ENCODE assay signal across 1 cellular context in genomic region chr2:172084484-172084733, GRCh38.
TF ChIP-seq lines count a peak whose summit lies in the region.

No MANE protein-coding gene starts in this region.

TF ChIP-seq in HEK293, 187 proteins besides CTCF, POLR2A, EP300 and RAD21 (continued from another document and continues in another):
- TF ChIP-seq ATF2 (tag by site-specific recombination; IDR thresholded peaks at IDR 0.05; ENCODE audit: low read depth) = no peak
- no peak for TF ChIP-seq ZNF785 (tag by site-specific recombination; IDR thresholded peaks at IDR 0.05)
- no peak for TF ChIP-seq ZNF37A (tag by site-specific recombination; IDR thresholded peaks at IDR 0.05)
- TF ChIP-seq ZNF48 (tag by site-specific recombination; IDR thresholded peaks at IDR 0.05) = no peak
- 0 out of 2 replicates have a peak, but pooled peaks have one; percentile 39 for TF ChIP-seq EGR2 (tag by site-specific recombination; IDR thresholded peaks at IDR 0.05; ENCODE audit: low read depth)
- TF ChIP-seq, protein P1, sequence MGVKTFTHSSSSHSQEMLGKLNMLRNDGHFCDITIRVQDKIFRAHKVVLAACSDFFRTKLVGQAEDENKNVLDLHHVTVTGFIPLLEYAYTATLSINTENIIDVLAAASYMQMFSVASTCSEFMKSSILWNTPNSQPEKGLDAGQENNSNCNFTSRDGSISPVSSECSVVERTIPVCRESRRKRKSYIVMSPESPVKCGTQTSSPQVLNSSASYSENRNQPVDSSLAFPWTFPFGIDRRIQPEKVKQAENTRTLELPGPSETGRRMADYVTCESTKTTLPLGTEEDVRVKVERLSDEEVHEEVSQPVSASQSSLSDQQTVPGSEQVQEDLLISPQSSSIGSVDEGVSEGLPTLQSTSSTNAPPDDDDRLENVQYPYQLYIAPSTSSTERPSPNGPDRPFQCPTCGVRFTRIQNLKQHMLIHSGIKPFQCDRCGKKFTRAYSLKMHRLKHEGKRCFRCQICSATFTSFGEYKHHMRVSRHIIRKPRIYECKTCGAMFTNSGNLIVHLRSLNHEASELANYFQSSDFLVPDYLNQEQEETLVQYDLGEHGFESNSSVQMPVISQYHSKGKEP (tag by site-specific recombination; IDR thresholded peaks at IDR 0.05) = no peak
- TF ChIP-seq, protein P2, sequence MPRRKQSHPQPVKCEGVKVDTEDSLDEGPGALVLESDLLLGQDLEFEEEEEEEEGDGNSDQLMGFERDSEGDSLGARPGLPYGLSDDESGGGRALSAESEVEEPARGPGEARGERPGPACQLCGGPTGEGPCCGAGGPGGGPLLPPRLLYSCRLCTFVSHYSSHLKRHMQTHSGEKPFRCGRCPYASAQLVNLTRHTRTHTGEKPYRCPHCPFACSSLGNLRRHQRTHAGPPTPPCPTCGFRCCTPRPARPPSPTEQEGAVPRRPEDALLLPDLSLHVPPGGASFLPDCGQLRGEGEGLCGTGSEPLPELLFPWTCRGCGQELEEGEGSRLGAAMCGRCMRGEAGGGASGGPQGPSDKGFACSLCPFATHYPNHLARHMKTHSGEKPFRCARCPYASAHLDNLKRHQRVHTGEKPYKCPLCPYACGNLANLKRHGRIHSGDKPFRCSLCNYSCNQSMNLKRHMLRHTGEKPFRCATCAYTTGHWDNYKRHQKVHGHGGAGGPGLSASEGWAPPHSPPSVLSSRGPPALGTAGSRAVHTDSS (tag by site-specific recombination; IDR thresholded peaks at IDR 0.05) = peak; percentile 95
- no peak for TF ChIP-seq ZNF747 (tag by site-specific recombination; IDR thresholded peaks at IDR 0.05)
- no peak for TF ChIP-seq ZNF16 (tag by site-specific recombination; IDR thresholded peaks at IDR 0.05; ENCODE audit: low read depth)
- no peak for TF ChIP-seq KLF10 (tag by site-specific recombination; IDR thresholded peaks at IDR 0.05)
- TF ChIP-seq ZNF23 (tag by site-specific recombination; IDR thresholded peaks at IDR 0.05; ENCODE audit: borderline replicate concordance) = no peak
- TF ChIP-seq, protein P3, sequence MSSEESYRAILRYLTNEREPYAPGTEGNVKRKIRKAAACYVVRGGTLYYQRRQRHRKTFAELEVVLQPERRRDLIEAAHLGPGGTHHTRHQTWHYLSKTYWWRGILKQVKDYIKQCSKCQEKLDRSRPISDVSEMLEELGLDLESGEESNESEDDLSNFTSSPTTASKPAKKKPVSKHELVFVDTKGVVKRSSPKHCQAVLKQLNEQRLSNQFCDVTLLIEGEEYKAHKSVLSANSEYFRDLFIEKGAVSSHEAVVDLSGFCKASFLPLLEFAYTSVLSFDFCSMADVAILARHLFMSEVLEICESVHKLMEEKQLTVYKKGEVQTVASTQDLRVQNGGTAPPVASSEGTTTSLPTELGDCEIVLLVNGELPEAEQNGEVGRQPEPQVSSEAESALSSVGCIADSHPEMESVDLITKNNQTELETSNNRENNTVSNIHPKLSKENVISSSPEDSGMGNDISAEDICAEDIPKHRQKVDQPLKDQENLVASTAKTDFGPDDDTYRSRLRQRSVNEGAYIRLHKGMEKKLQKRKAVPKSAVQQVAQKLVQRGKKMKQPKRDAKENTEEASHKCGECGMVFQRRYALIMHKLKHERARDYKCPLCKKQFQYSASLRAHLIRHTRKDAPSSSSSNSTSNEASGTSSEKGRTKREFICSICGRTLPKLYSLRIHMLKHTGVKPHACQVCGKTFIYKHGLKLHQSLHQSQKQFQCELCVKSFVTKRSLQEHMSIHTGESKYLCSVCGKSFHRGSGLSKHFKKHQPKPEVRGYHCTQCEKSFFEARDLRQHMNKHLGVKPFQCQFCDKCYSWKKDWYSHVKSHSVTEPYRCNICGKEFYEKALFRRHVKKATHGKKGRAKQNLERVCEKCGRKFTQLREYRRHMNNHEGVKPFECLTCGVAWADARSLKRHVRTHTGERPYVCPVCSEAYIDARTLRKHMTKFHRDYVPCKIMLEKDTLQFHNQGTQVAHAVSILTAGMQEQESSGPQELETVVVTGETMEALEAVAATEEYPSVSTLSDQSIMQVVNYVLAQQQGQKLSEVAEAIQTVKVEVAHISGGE (tag by site-specific recombination; conservative IDR thresholded peaks at IDR 0.05; ENCODE audit: low read depth) = no peak; the same call in 1 of the 2 replicates
- TF ChIP-seq ZNF10 (tag by site-specific recombination; IDR thresholded peaks at IDR 0.05) = peak; percentile 29; the same call in 1 of the 2 replicates
- peak; percentile 36 for TF ChIP-seq FEZF1 (tag by site-specific recombination; IDR thresholded peaks at IDR 0.05)
- no peak; the same call in 1 of the 2 replicates for TF ChIP-seq ZFP37 (tag by site-specific recombination; IDR thresholded peaks at IDR 0.05)
- TF ChIP-seq REST (tag by site-specific recombination; IDR thresholded peaks at IDR 0.05) = 0 out of 2 replicates have a peak, but pooled peaks have one; percentile 29
- no peak for TF ChIP-seq ZNF311 (tag by site-specific recombination; IDR thresholded peaks at IDR 0.05; ENCODE audit: borderline replicate concordance)
- TF ChIP-seq ZNF843 (tag by site-specific recombination; IDR thresholded peaks at IDR 0.05) = no peak; the same call in 1 of the 2 replicates
- TF ChIP-seq ZNF174 (tag by site-specific recombination; IDR thresholded peaks at IDR 0.05) = no peak
- no peak for TF ChIP-seq ZNF19 (tag by site-specific recombination; IDR thresholded peaks at IDR 0.05; ENCODE audit: low read depth)
- no peak for TF ChIP-seq ZNF202 (tag by site-specific recombination; IDR thresholded peaks at IDR 0.05; ENCODE audit: borderline replicate concordance)
- peak; percentile 99 for TF ChIP-seq GLIS1 (tag by site-specific recombination; IDR thresholded peaks at IDR 0.05)
- TF ChIP-seq, protein P4, sequence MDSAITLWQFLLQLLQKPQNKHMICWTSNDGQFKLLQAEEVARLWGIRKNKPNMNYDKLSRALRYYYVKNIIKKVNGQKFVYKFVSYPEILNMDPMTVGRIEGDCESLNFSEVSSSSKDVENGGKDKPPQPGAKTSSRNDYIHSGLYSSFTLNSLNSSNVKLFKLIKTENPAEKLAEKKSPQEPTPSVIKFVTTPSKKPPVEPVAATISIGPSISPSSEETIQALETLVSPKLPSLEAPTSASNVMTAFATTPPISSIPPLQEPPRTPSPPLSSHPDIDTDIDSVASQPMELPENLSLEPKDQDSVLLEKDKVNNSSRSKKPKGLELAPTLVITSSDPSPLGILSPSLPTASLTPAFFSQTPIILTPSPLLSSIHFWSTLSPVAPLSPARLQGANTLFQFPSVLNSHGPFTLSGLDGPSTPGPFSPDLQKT (IDR thresholded peaks at IDR 0.05; ENCODE audit: borderline replicate concordance, low read depth, low read length) = no peak
- no peak for TF ChIP-seq TRIM28 (IDR thresholded peaks at IDR 0.05; ENCODE audit: borderline replicate concordance, low read length)
- peak; percentile 25; the same call in 1 of the 2 replicates for TF ChIP-seq ZBTB10 (tag by site-specific recombination; IDR thresholded peaks at IDR 0.05)
- TF ChIP-seq ZNF776 (tag by site-specific recombination; IDR thresholded peaks at IDR 0.05; ENCODE audit: borderline replicate concordance) = no peak
- TF ChIP-seq BCL11A (tag by site-specific recombination; IDR thresholded peaks at IDR 0.05; ENCODE audit: low read depth) = no peak
- no peak; the same call in 1 of the 2 replicates for TF ChIP-seq ZNF623 (tag by site-specific recombination; IDR thresholded peaks at IDR 0.05)
- TF ChIP-seq MEIS1 (CRISPR knock-in tag; IDR thresholded peaks at IDR 0.05; ENCODE audit: borderline replicate concordance) = no peak
- TF ChIP-seq GLI4 (tag by site-specific recombination; IDR thresholded peaks at IDR 0.05) = no peak
- no peak for TF ChIP-seq PBX3 (CRISPR knock-in tag; IDR thresholded peaks at IDR 0.05)
- TF ChIP-seq ZNF837 (tag by site-specific recombination; IDR thresholded peaks at IDR 0.05) = no peak
- TF ChIP-seq ZNF121 (tag by site-specific recombination; IDR thresholded peaks at IDR 0.05) = no peak
- TF ChIP-seq OSR2 (tag by site-specific recombination; IDR thresholded peaks at IDR 0.05) = 0 out of 2 replicates have a peak, but pooled peaks have one; percentile 9
- no peak for TF ChIP-seq ZNF677 (tag by site-specific recombination; IDR thresholded peaks at IDR 0.05)
- TF ChIP-seq ZNF555 (tag by site-specific recombination; conservative IDR thresholded peaks at IDR 0.05) = no peak
- TF ChIP-seq ZIC2 (tag by site-specific recombination; IDR thresholded peaks at IDR 0.05) = peak; percentile 98
- TF ChIP-seq, protein P5, sequence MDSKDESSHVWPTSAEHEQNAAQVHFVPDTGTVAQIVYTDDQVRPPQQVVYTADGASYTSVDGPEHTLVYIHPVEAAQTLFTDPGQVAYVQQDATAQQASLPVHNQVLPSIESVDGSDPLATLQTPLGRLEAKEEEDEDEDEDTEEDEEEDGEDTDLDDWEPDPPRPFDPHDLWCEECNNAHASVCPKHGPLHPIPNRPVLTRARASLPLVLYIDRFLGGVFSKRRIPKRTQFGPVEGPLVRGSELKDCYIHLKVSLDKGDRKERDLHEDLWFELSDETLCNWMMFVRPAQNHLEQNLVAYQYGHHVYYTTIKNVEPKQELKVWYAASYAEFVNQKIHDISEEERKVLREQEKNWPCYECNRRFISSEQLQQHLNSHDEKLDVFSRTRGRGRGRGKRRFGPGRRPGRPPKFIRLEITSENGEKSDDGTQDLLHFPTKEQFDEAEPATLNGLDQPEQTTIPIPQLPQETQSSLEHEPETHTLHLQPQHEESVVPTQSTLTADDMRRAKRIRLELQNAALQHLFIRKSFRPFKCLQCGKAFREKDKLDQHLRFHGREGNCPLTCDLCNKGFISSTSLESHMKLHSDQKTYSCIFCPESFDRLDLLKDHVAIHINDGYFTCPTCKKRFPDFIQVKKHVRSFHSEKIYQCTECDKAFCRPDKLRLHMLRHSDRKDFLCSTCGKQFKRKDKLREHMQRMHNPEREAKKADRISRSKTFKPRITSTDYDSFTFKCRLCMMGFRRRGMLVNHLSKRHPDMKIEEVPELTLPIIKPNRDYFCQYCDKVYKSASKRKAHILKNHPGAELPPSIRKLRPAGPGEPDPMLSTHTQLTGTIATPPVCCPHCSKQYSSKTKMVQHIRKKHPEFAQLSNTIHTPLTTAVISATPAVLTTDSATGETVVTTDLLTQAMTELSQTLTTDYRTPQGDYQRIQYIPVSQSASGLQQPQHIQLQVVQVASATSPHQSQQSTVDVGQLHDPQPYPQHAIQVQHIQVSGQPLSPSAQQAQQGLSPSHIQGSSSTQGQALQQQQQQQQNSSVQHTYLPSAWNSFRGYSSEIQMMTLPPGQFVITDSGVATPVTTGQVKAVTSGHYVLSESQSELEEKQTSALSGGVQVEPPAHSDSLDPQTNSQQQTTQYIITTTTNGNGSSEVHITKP (tag by site-specific recombination; IDR thresholded peaks at IDR 0.05) = peak; percentile 59
- no peak for TF ChIP-seq ZNF707 (tag by site-specific recombination; IDR thresholded peaks at IDR 0.05)
